17 cellular contexts compared by ENCODE assay signal in genomic region chr11:1073851-1074243, GRCh38. TPM values are rescaled to one million over a fixed set of nuclear protein-coding genes. Genes with fewer than 3 reads are reported as not detected.
DNase-seq lines count a peak whose midpoint lies in the region; ATAC-seq and TF ChIP-seq lines count a peak whose summit lies in the region.
"Had no signal": no experiment of that assay in that cellular context is flagged by ENCODE, and none has a peak within 500 bp of the region (broad histone marks: within the 10 kb centered on the region; RNA-seq: fewer than 3 reads in every experiment).

No MANE protein-coding gene starts in this region.

- ATAC-seq in natural killer cell (no peak), RWPE2 (ENCODE audit: low read depth) (no peak), HG03097 (IDR thresholded peaks at IDR 0.05; ENCODE audit: low FRiP score, unreplicated experiment) (no peak), HG03196 (IDR thresholded peaks at IDR 0.05; ENCODE audit: unreplicated experiment) (no peak)
- ATAC-seq in natural killer cell treated with Interleukin-12 subunit alpha and Interleukin-12 subunit beta and Interleukin-15 and Interleukin-18, amount 100 ng/mL, for 72 hours = no peak
- ATAC-seq: activated CD8-positive, alpha-beta T cell treated with anti-CD3 and anti-CD28 coated beads for 36 hours had no signal

- DNase-seq in natural killer cell (peak; percentile 11), RWPE2 (ENCODE audit: low spot score) (peak; percentile 42), SIG-M5 treated with dmso at 0.1 percent for 504 hours (lab: John Stamatoyannopoulos, UW; ENCODE audit: unreplicated experiment) (no peak), COLO829 (ENCODE audit: low spot score) (no peak)
- DNase-seq in natural killer cell treated with Interleukin-12 subunit alpha and Interleukin-12 subunit beta and Interleukin-15 and Interleukin-18, amount 100 ng/mL, for 72 hours (ENCODE audit: low spot score) = no peak
- DNase-seq: activated CD8-positive, alpha-beta T cell treated with anti-CD3 and anti-CD28 coated beads for 36 hours; NCI-H1105; NCI-H2107; SHP77 treated with DMSO at 0.1 percent for 48 hours had no signal

- intact Hi-C loops in natural killer cell (cut with micrococcal nuclease) = no loop called here

- H3K27me3 ChIP-seq in RWPE2 (ENCODE audit: insufficient read depth, poor library complexity, severe bottlenecking) = no peaks in the 10 kb centered on the region
- H3K27me3 ChIP-seq in mucosa of rectum (ENCODE audit: control insufficient read depth in 2 of 2, insufficient read depth in 2 of 2, low read length in 2 of 2) = no peaks in the 10 kb centered on the region
- H3K27me3 ChIP-seq: neural progenitor cell had no signal

- no peak overlapping the region for H3K27ac Mint-ChIP-seq in natural killer cell
- no peak overlapping the region for H3K27ac Mint-ChIP-seq in natural killer cell treated with Interleukin-12 subunit alpha and Interleukin-12 subunit beta and Interleukin-15 and Interleukin-18, amount 100 ng/mL, for 72 hours
- H3K27ac Mint-ChIP-seq: activated CD8-positive, alpha-beta T cell treated with anti-CD3 and anti-CD28 coated beads for 36 hours; dendritic cell treated with granulocyte-macrophage colony-stimulating factor and Interleukin-4, amounts not matched to agents 40 ng/mL and 50 ng/mL, for 4 days; neural progenitor cell; T-helper 1 cell treated with Interleukin-12 subunit alpha and Interleukin-12 subunit beta and Interleukin-4 antibody, amounts not matched to agents 30 μg/mL and 1 μg/mL, for 36 hours had no signal

- H3K36me3 Mint-ChIP-seq in natural killer cell = no peaks in the 10 kb centered on the region
- H3K36me3 Mint-ChIP-seq in natural killer cell treated with Interleukin-12 subunit alpha and Interleukin-12 subunit beta and Interleukin-15 and Interleukin-18, amount 100 ng/mL, for 72 hours = no peaks in the 10 kb centered on the region
- H3K36me3 Mint-ChIP-seq: neural progenitor cell had no signal

- H3K27me3 Mint-ChIP-seq in natural killer cell (ENCODE audit: low read depth in 2 of 2) = peaks cover 0 to 5% of the 10 kb centered on the region in 2 donors
- peaks cover 9 to 10% of the 10 kb centered on the region in 2 donors for H3K27me3 Mint-ChIP-seq in natural killer cell treated with Interleukin-12 subunit alpha and Interleukin-12 subunit beta and Interleukin-15 and Interleukin-18, amount 100 ng/mL, for 72 hours

- no peaks in the 10 kb centered on the region for H3K9me3 Mint-ChIP-seq in natural killer cell
- H3K9me3 Mint-ChIP-seq in natural killer cell treated with Interleukin-12 subunit alpha and Interleukin-12 subunit beta and Interleukin-15 and Interleukin-18, amount 100 ng/mL, for 72 hours = no peaks in the 10 kb centered on the region
- H3K9me3 Mint-ChIP-seq: activated CD8-positive, alpha-beta T cell treated with anti-CD3 and anti-CD28 coated beads for 36 hours; dendritic cell treated with granulocyte-macrophage colony-stimulating factor and Interleukin-4, amounts not matched to agents 40 ng/mL and 50 ng/mL, for 4 days; neural progenitor cell; T-helper 1 cell treated with Interleukin-12 subunit alpha and Interleukin-12 subunit beta and Interleukin-4 antibody, amounts not matched to agents 30 μg/mL and 1 μg/mL, for 36 hours had no signal

- H3K4me3 ChIP-seq in RWPE2 (ENCODE audit: severe bottlenecking) = no peak overlapping the region
- H3K4me3 ChIP-seq in mucosa of rectum (ENCODE audit: low read length in 2 of 2) = no peak overlapping the region
- H3K4me3 ChIP-seq: breast epithelium, neural progenitor cell had no signal

- H3K4me1 ChIP-seq in RWPE2 (ENCODE audit: insufficient read depth, poor library complexity, severe bottlenecking) (peaks cover 16% of the 10 kb centered on the region), mucosa of rectum (ENCODE audit: control insufficient read depth in 2 of 2, insufficient read depth in 2 of 2, low read length in 2 of 2) (peaks cover 18 to 26% of the 10 kb centered on the region in 2 donors)

- H3K9me3 ChIP-seq in RWPE2 (ENCODE audit: severe bottlenecking) (no peaks in the 10 kb centered on the region), mucosa of rectum (ENCODE audit: control insufficient read depth in 2 of 2, low read length in 2 of 2) (no peaks in the 10 kb centered on the region)
- H3K9me3 ChIP-seq: breast epithelium had no signal

- no peak for TF ChIP-seq CTCF in natural killer cell (IDR thresholded peaks at IDR 0.05)
- TF ChIP-seq CTCF in RWPE2 (IDR thresholded peaks at IDR 0.05; ENCODE audit: poor library complexity, severe bottlenecking) = no peak

- no peaks in the 10 kb centered on the region for H3K36me3 ChIP-seq in RWPE2 (ENCODE audit: low read depth)
- H3K36me3 ChIP-seq in mucosa of rectum (ENCODE audit: control insufficient read depth in 2 of 2, insufficient read depth in 2 of 2, low read length in 2 of 2) = peaks cover 0 to 3% of the 10 kb centered on the region in 2 donors
- H3K36me3 ChIP-seq: breast epithelium, neural progenitor cell had no signal

- peak overlapping the region; percentile 14 for H3K27ac ChIP-seq in RWPE2 (ENCODE audit: poor library complexity, severe bottlenecking)
- peak overlapping the region; percentile 63 to 74 for H3K27ac ChIP-seq in mucosa of rectum (ENCODE audit: low read depth in 2 of 2, low read length in 2 of 2)
- H3K27ac ChIP-seq: breast epithelium, neural progenitor cell had no signal

- H3K4me3 Mint-ChIP-seq in natural killer cell = no peak overlapping the region
- H3K4me3 Mint-ChIP-seq in natural killer cell treated with Interleukin-12 subunit alpha and Interleukin-12 subunit beta and Interleukin-15 and Interleukin-18, amount 100 ng/mL, for 72 hours = no peak overlapping the region
- H3K4me3 Mint-ChIP-seq: activated CD8-positive, alpha-beta T cell treated with anti-CD3 and anti-CD28 coated beads for 36 hours; dendritic cell treated with granulocyte-macrophage colony-stimulating factor and Interleukin-4, amounts not matched to agents 40 ng/mL and 50 ng/mL, for 4 days; neural progenitor cell; T-helper 1 cell treated with Interleukin-12 subunit alpha and Interleukin-12 subunit beta and Interleukin-4 antibody, amounts not matched to agents 30 μg/mL and 1 μg/mL, for 36 hours had no signal

- H3K4me1 Mint-ChIP-seq in natural killer cell = no peaks in the 10 kb centered on the region
- H3K4me1 Mint-ChIP-seq in natural killer cell treated with Interleukin-12 subunit alpha and Interleukin-12 subunit beta and Interleukin-15 and Interleukin-18, amount 100 ng/mL, for 72 hours (ENCODE audit: low read depth in 2 of 2) = no peaks in the 10 kb centered on the region
- H3K4me1 Mint-ChIP-seq: neural progenitor cell had no signal

- H3K9ac ChIP-seq in mucosa of rectum (ENCODE audit: low read depth in 1 of 2, low read length in 2 of 2) = peak overlapping the region; percentile 6 to 71
- H3K9ac ChIP-seq: neural progenitor cell had no signal

RNA-seq across cellular contexts. Expression of gene MUC2, which starts 0.8 kb away (rescaled TPM):
- not detected for total RNA-seq in natural killer cell
- total RNA-seq in natural killer cell treated with Interleukin-12 subunit alpha and Interleukin-12 subunit beta and Interleukin-15 and Interleukin-18, amount 100 ng/mL, for 72 hours = not detected
- total RNA-seq: activated CD8-positive, alpha-beta T cell treated with anti-CD3 and anti-CD28 coated beads for 36 hours; LHCN-M2 had no signal

RNA-seq across cellular contexts. Expression of gene MUC6, which starts 37.3 kb away (rescaled TPM):
- not detected for total RNA-seq in natural killer cell
- not detected for total RNA-seq in natural killer cell treated with Interleukin-12 subunit alpha and Interleukin-12 subunit beta and Interleukin-15 and Interleukin-18, amount 100 ng/mL, for 72 hours
- total RNA-seq: activated CD8-positive, alpha-beta T cell treated with anti-CD3 and anti-CD28 coated beads for 36 hours; LHCN-M2 had no signal

Comparison
In these comparisons a context has a peak if more than half of its experiments do, and no peak if none do; other contexts are left out.
1. DNase-seq: peak in natural killer cell (single experiment) and RWPE2 (single experiment); none in natural killer cell treated with Interleukin-12 subunit alpha and Interleukin-12 subunit beta and Interleukin-15 and Interleukin-18, amount 100 ng/mL, for 72 hours (single experiment), SIG-M5 treated with dmso at 0.1 percent for 504 hours (single experiment) and COLO829 (single experiment).